ENCODE assay signal across 33 cellular contexts in genomic region chrX:122945328-122945727, GRCh38.
"Had no signal": no experiment of that assay in that cellular context is flagged by ENCODE, and none has a peak within 500 bp of the region (broad histone marks: within the 10 kb centered on the region; RNA-seq: fewer than 3 reads in every experiment).

No MANE protein-coding gene starts in this region.

- H3K36me3 ChIP-seq: gastroesophageal sphincter, ovary, sigmoid colon, thyroid gland, upper lobe of left lung had no signal

- H3K27ac ChIP-seq: body of pancreas, coronary artery, dorsolateral prefrontal cortex, gastroesophageal sphincter, ovary, psoas muscle, sigmoid colon, thyroid gland, upper lobe of left lung had no signal

- H3K27me3 ChIP-seq: body of pancreas, gastroesophageal sphincter, ovary, sigmoid colon, thyroid gland, upper lobe of left lung had no signal

- ATAC-seq: body of pancreas; gastroesophageal sphincter; left colon; psoas muscle; stimulated activated memory B cell treated with anti-CD40 and anti-IgM and Interleukin-4, amounts not matched to agents 10 μg/mL and 1 μg/mL and 100 μg/mL, for 72 hours; stimulated activated naive CD8-positive, alpha-beta T cell treated with anti-CD3 and anti-CD28 coated beads, Interleukin-15, amount 100 ng/mL, for 72 hours; T-helper 17 cell; WTC11 had no signal

- H3K9me3 ChIP-seq: body of pancreas, gastroesophageal sphincter, ovary, psoas muscle, thyroid gland, upper lobe of left lung had no signal

- H3K4me3 ChIP-seq: body of pancreas, coronary artery, dorsolateral prefrontal cortex, gastroesophageal sphincter, ovary, psoas muscle, sigmoid colon, smooth muscle cell, thyroid gland, upper lobe of left lung had no signal

- DNase-seq: activated CD4-positive, alpha-beta memory T cell treated with anti-CD3 and anti-CD28 coated beads, Interleukin-2, amount 10 ng/mL, durations not matched to agents 7 days and 5 days; activated CD4-positive, alpha-beta T cell treated with anti-CD3 and anti-CD28 coated beads for 1 hour; activated CD4-positive, alpha-beta T cell treated with anti-CD3 and anti-CD28 coated beads, Interleukin-2, amount 10 ng/mL, durations not matched to agents 7 days and 5 days; activated CD8-positive, alpha-beta memory T cell treated with anti-CD3 and anti-CD28 coated beads, Interleukin-2, amount 50 U/mL, for 48 hours; activated gamma-delta T cell; activated naive CD4-positive, alpha-beta T cell treated with anti-CD3 and anti-CD28 coated beads, Interleukin-2, amount 10 ng/mL, durations not matched to agents 7 days and 5 days; activated T-cell treated with anti-CD3 and anti-CD28 coated beads, Interleukin-2, amount 50 U/mL, for 24 hours; amygdala; body of pancreas; dorsolateral prefrontal cortex; effector memory CD4-positive, alpha-beta T cell; head of caudate nucleus; hippocampal formation; immature natural killer cell; kidney; left colon; naive B cell; ovary; psoas muscle; sigmoid colon; stimulated activated CD4-positive, alpha-beta T cell treated with anti-CD3 and anti-CD28 coated beads, Interleukin-1b, Interleukin-23, amount 100 ng/mL, for 48 hours; stimulated activated CD4-positive, alpha-beta T cell treated with anti-CD3 and anti-CD28 coated beads, Interleukin-4, amount 100 ng/mL, for 4 hours; stimulated activated CD8-positive, alpha-beta memory T cell treated with anti-CD3 and anti-CD28 coated beads, Interleukin-4, amount 100 ng/mL, for 48 hours; stimulated activated naive CD8-positive, alpha-beta T cell treated with anti-CD3 and anti-CD28 coated beads, Interleukin-15, amount 100 ng/mL, for 72 hours; substantia nigra; T-helper 17 cell; thyroid gland; upper lobe of left lung had no signal

- H3K4me1 ChIP-seq: body of pancreas, gastroesophageal sphincter, psoas muscle, sigmoid colon, thyroid gland, upper lobe of left lung had no signal

- H3K4me2 ChIP-seq: smooth muscle cell had no signal
